In genomic region chr2:203782262-203782976, GRCh38 we compare ENCODE assay signal across 1 cellular context.
TF ChIP-seq lines count a peak whose summit lies in the region.

No MANE protein-coding gene starts in this region.

TF ChIP-seq in HepG2, 621 proteins besides CTCF, POLR2A, EP300 and RAD21 (continued from another document and continues in another):
- TF ChIP-seq ZNF326 (CRISPR knock-in tag; IDR thresholded peaks at IDR 0.05; ENCODE audit: borderline replicate concordance) (no peak), SMC3 (IDR thresholded peaks at IDR 0.05; ENCODE audit: low read length) (peak; percentile 79), ZNF749 (CRISPR knock-in tag; IDR thresholded peaks at IDR 0.05; ENCODE audit: borderline replicate concordance) (no peak), RXRA (CRISPR knock-in tag; IDR thresholded peaks at IDR 0.05) (no peak), HNF4G (IDR thresholded peaks at IDR 0.05; ENCODE audit: borderline replicate concordance, low read depth, low read length) (no peak), HNF4G (CRISPR knock-in tag; IDR thresholded peaks at IDR 0.05; ENCODE audit: borderline replicate concordance, low read depth) (no peak), GLI4 (CRISPR knock-in tag; IDR thresholded peaks at IDR 0.05; ENCODE audit: borderline replicate concordance) (no peak), TRIM24 (CRISPR knock-in tag; IDR thresholded peaks at IDR 0.05) (no peak), ZNF574 (CRISPR knock-in tag; IDR thresholded peaks at IDR 0.05) (peak; percentile 36; the same call in 1 of the 2 replicates), REPIN1 (CRISPR knock-in tag; IDR thresholded peaks at IDR 0.05; ENCODE audit: borderline replicate concordance, low read depth) (0 out of 2 replicates have a peak, but pooled peaks have one; percentile 37), NFE2 (CRISPR knock-in tag; IDR thresholded peaks at IDR 0.05) (no peak), BRCA1 (CRISPR knock-in tag; IDR thresholded peaks at IDR 0.05) (peak; percentile 39; the same call in 1 of the 2 replicates), FOXA3 (CRISPR knock-in tag; IDR thresholded peaks at IDR 0.05) (0 out of 2 replicates have a peak, but pooled peaks have one; percentile 17), XRCC5 (optimal IDR thresholded peaks at IDR 0.05; ENCODE audit: low read length) (peak; percentile 66), FOXA1 (IDR thresholded peaks at IDR 0.05) (no peak), FOXA1 (CRISPR knock-in tag; IDR thresholded peaks at IDR 0.05) (0 out of 2 replicates have a peak, but pooled peaks have one; percentile 2), BRD4 (CRISPR knock-in tag; IDR thresholded peaks at IDR 0.05) (0 out of 2 replicates have a peak, but pooled peaks have one; percentile 54), RXRB (CRISPR knock-in tag; IDR thresholded peaks at IDR 0.05; ENCODE audit: borderline replicate concordance) (no peak), ZNF224 (CRISPR knock-in tag; IDR thresholded peaks at IDR 0.05) (no peak), ZNF772 (CRISPR knock-in tag; IDR thresholded peaks at IDR 0.05) (no peak), ZFX (CRISPR knock-in tag; IDR thresholded peaks at IDR 0.05; ENCODE audit: low read depth) (no peak), ZNF143 (CRISPR knock-in tag; IDR thresholded peaks at IDR 0.05) (no peak), ZNF614 (CRISPR knock-in tag; IDR thresholded peaks at IDR 0.05; ENCODE audit: borderline replicate concordance) (peak; percentile 50; the same call in 1 of the 2 replicates), HNF4A (CRISPR knock-in tag; IDR thresholded peaks at IDR 0.05) (peak; percentile 37; the same call in 1 of the 2 replicates), SP5 (CRISPR knock-in tag; IDR thresholded peaks at IDR 0.05; ENCODE audit: borderline replicate concordance, low read depth) (no peak), ZNF766 (CRISPR knock-in tag; IDR thresholded peaks at IDR 0.05; ENCODE audit: borderline replicate concordance) (0 out of 2 replicates have a peak, but pooled peaks have one; percentile 56), ZFP82 (CRISPR knock-in tag; IDR thresholded peaks at IDR 0.05; ENCODE audit: borderline replicate concordance) (no peak), HIC2 (CRISPR knock-in tag; IDR thresholded peaks at IDR 0.05; ENCODE audit: low read depth) (no peak), PAF1 (CRISPR knock-in tag; IDR thresholded peaks at IDR 0.05) (no peak), ZNF629 (CRISPR knock-in tag; conservative IDR thresholded peaks at IDR 0.05) (peak; percentile 70; the same call in 1 of the 2 replicates), PHB2 (IDR thresholded peaks at IDR 0.05; ENCODE audit: partially characterized antibody) (no peak), ATF4 (CRISPR knock-in tag; IDR thresholded peaks at IDR 0.05) (no peak), EHMT2 (IDR thresholded peaks at IDR 0.05; ENCODE audit: borderline replicate concordance, low read depth, low read length) (0 out of 2 replicates have a peak, but pooled peaks have one; percentile 31), ZNF572 (CRISPR knock-in tag; IDR thresholded peaks at IDR 0.05) (no peak), ZNF414 (CRISPR knock-in tag; IDR thresholded peaks at IDR 0.05) (no peak), ISL2 (CRISPR knock-in tag; IDR thresholded peaks at IDR 0.05) (peak; percentile 57; the same call in 1 of the 2 replicates), ZKSCAN8 (CRISPR knock-in tag; IDR thresholded peaks at IDR 0.05; ENCODE audit: borderline replicate concordance) (no peak)
- TF ChIP-seq, protein P1, sequence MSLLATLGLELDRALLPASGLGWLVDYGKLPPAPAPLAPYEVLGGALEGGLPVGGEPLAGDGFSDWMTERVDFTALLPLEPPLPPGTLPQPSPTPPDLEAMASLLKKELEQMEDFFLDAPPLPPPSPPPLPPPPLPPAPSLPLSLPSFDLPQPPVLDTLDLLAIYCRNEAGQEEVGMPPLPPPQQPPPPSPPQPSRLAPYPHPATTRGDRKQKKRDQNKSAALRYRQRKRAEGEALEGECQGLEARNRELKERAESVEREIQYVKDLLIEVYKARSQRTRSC (CRISPR knock-in tag; IDR thresholded peaks at IDR 0.05; ENCODE audit: low read depth), result no peak
- TF ChIP-seq, protein P2, sequence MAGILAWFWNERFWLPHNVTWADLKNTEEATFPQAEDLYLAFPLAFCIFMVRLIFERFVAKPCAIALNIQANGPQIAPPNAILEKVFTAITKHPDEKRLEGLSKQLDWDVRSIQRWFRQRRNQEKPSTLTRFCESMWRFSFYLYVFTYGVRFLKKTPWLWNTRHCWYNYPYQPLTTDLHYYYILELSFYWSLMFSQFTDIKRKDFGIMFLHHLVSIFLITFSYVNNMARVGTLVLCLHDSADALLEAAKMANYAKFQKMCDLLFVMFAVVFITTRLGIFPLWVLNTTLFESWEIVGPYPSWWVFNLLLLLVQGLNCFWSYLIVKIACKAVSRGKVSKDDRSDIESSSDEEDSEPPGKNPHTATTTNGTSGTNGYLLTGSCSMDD (CRISPR knock-in tag; IDR thresholded peaks at IDR 0.05), result no peak
- TF ChIP-seq, protein P3, sequence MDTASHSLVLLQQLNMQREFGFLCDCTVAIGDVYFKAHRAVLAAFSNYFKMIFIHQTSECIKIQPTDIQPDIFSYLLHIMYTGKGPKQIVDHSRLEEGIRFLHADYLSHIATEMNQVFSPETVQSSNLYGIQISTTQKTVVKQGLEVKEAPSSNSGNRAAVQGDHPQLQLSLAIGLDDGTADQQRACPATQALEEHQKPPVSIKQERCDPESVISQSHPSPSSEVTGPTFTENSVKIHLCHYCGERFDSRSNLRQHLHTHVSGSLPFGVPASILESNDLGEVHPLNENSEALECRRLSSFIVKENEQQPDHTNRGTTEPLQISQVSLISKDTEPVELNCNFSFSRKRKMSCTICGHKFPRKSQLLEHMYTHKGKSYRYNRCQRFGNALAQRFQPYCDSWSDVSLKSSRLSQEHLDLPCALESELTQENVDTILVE (CRISPR knock-in tag; IDR thresholded peaks at IDR 0.05), result peak; percentile 27; the same call in 1 of the 2 replicates
- TF ChIP-seq, protein P4, sequence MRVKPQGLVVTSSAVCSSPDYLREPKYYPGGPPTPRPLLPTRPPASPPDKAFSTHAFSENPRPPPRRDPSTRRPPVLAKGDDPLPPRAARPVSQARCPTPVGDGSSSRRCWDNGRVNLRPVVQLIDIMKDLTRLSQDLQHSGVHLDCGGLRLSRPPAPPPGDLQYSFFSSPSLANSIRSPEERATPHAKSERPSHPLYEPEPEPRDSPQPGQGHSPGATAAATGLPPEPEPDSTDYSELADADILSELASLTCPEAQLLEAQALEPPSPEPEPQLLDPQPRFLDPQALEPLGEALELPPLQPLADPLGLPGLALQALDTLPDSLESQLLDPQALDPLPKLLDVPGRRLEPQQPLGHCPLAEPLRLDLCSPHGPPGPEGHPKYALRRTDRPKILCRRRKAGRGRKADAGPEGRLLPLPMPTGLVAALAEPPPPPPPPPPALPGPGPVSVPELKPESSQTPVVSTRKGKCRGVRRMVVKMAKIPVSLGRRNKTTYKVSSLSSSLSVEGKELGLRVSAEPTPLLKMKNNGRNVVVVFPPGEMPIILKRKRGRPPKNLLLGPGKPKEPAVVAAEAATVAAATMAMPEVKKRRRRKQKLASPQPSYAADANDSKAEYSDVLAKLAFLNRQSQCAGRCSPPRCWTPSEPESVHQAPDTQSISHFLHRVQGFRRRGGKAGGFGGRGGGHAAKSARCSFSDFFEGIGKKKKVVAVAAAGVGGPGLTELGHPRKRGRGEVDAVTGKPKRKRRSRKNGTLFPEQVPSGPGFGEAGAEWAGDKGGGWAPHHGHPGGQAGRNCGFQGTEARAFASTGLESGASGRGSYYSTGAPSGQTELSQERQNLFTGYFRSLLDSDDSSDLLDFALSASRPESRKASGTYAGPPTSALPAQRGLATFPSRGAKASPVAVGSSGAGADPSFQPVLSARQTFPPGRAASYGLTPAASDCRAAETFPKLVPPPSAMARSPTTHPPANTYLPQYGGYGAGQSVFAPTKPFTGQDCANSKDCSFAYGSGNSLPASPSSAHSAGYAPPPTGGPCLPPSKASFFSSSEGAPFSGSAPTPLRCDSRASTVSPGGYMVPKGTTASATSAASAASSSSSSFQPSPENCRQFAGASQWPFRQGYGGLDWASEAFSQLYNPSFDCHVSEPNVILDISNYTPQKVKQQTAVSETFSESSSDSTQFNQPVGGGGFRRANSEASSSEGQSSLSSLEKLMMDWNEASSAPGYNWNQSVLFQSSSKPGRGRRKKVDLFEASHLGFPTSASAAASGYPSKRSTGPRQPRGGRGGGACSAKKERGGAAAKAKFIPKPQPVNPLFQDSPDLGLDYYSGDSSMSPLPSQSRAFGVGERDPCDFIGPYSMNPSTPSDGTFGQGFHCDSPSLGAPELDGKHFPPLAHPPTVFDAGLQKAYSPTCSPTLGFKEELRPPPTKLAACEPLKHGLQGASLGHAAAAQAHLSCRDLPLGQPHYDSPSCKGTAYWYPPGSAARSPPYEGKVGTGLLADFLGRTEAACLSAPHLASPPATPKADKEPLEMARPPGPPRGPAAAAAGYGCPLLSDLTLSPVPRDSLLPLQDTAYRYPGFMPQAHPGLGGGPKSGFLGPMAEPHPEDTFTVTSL (CRISPR knock-in tag; IDR thresholded peaks at IDR 0.05; ENCODE audit: borderline replicate concordance), result no peak
- TF ChIP-seq, protein P5, sequence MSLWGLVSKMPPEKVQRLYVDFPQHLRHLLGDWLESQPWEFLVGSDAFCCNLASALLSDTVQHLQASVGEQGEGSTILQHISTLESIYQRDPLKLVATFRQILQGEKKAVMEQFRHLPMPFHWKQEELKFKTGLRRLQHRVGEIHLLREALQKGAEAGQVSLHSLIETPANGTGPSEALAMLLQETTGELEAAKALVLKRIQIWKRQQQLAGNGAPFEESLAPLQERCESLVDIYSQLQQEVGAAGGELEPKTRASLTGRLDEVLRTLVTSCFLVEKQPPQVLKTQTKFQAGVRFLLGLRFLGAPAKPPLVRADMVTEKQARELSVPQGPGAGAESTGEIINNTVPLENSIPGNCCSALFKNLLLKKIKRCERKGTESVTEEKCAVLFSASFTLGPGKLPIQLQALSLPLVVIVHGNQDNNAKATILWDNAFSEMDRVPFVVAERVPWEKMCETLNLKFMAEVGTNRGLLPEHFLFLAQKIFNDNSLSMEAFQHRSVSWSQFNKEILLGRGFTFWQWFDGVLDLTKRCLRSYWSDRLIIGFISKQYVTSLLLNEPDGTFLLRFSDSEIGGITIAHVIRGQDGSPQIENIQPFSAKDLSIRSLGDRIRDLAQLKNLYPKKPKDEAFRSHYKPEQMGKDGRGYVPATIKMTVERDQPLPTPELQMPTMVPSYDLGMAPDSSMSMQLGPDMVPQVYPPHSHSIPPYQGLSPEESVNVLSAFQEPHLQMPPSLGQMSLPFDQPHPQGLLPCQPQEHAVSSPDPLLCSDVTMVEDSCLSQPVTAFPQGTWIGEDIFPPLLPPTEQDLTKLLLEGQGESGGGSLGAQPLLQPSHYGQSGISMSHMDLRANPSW (CRISPR knock-in tag; IDR thresholded peaks at IDR 0.05; ENCODE audit: borderline replicate concordance), result 0 out of 2 replicates have a peak, but pooled peaks have one; percentile 38
- TF ChIP-seq, protein P6, sequence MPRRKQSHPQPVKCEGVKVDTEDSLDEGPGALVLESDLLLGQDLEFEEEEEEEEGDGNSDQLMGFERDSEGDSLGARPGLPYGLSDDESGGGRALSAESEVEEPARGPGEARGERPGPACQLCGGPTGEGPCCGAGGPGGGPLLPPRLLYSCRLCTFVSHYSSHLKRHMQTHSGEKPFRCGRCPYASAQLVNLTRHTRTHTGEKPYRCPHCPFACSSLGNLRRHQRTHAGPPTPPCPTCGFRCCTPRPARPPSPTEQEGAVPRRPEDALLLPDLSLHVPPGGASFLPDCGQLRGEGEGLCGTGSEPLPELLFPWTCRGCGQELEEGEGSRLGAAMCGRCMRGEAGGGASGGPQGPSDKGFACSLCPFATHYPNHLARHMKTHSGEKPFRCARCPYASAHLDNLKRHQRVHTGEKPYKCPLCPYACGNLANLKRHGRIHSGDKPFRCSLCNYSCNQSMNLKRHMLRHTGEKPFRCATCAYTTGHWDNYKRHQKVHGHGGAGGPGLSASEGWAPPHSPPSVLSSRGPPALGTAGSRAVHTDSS (CRISPR knock-in tag; conservative IDR thresholded peaks at IDR 0.05), result no peak
